30 cellular contexts compared by ENCODE assay signal in the genomic region with DNA sequence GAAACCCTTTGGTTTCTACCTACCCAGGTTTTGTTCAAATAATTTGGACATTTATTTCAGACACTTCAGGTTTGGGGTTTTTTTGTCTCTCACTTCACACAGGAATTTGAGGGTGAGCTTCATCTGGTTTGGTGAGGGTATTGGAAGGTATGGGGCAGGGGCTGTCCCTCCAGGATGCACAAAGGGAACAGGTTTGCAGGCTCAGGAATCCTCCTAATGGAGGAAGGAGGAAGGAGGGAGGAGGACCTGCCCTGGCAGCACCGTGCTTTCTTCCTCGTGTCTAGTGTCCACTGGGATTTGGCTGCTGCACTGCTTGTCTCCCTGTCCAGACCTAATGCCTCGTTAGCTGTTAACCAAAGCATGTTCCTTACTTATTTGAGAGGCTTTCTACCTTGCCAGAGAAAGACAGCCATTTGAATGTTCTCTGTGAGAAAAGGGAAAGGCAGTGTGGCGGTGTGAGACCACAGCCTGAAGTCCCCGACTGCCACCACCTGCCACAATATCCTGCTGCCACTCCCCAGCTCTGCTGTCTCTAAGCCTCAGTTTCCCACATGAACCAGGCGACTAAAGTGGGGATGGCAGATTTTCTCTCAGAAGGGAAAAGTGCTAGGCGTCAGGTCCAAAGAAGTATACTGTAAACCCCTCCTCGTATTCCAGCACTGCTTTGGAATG. TPM values are rescaled to one million over a fixed set of nuclear protein-coding genes. Genes with fewer than 3 reads are reported as not detected.
"Had no signal": no experiment of that assay in that cellular context is flagged by ENCODE, and none has a peak within 500 bp of the region (broad histone marks: within the 10 kb centered on the region; RNA-seq: fewer than 3 reads in every experiment).

No MANE protein-coding gene starts in this region.

- ATAC-seq: esophagus mucosa; pancreas; stimulated activated effector memory CD8-positive, alpha-beta T cell treated with anti-CD3 and anti-CD28 coated beads, Interleukin-12 subunit alpha, Interleukin-12 subunit beta, amount 100 ng/mL, for 72 hours had no signal

- H3K4me3 ChIP-seq: pancreas, prostate gland, sigmoid colon, stomach, thyroid gland, upper lobe of left lung had no signal

- H3K27me3 ChIP-seq: pancreas, sigmoid colon, stomach, thyroid gland, upper lobe of left lung had no signal

- H3K27me3 Mint-ChIP-seq: activated CD4-positive, alpha-beta memory T cell treated with anti-CD3 and anti-CD28 coated beads, Interleukin-2, amount 10 ng/mL, durations not matched to agents 7 days and 5 days; activated naive CD8-positive, alpha-beta T cell treated with anti-CD3 and anti-CD28 coated beads for 36 hours; dendritic cell treated with granulocyte-macrophage colony-stimulating factor and Interleukin-4, amounts not matched to agents 40 ng/mL and 50 ng/mL, for 4 days; naive B cell had no signal

- DNase-seq: activated CD4-positive, alpha-beta memory T cell treated with anti-CD3 and anti-CD28 coated beads, Interleukin-2, amount 10 ng/mL, durations not matched to agents 7 days and 5 days; activated CD4-positive, alpha-beta T cell treated with anti-CD3 and anti-CD28 coated beads for 1 hour; activated CD4-positive, alpha-beta T cell treated with anti-CD3 and anti-CD28 coated beads, Interleukin-2, amount 10 ng/mL, durations not matched to agents 7 days and 5 days; activated effector memory CD4-positive, alpha-beta T cell treated with anti-CD3 and anti-CD28 coated beads, Interleukin-2, amount 50 U/mL, for 16 hours; activated naive CD4-positive, alpha-beta T cell treated with anti-CD3 and anti-CD28 coated beads for 36 hours; activated naive CD8-positive, alpha-beta T cell treated with anti-CD3 and anti-CD28 coated beads for 36 hours; amniotic stem cell; central memory CD4-positive, alpha-beta T cell; endodermal cell; foreskin fibroblast; head of caudate nucleus; hypothalamus; immature natural killer cell; naive B cell; nucleus accumbens; pancreas; retina; sigmoid colon; small intestine; stimulated activated CD4-positive, alpha-beta T cell treated with anti-CD3 and anti-CD28 coated beads, Interleukin-4, amount 100 ng/mL, for 24 hours; stomach; T1000; thyroid gland; upper lobe of left lung had no signal

- H3K36me3 ChIP-seq: pancreas, prostate gland, sigmoid colon, stomach, thyroid gland, upper lobe of left lung had no signal

- H3K36me3 Mint-ChIP-seq: mesothelial cell of epicardium; stimulated activated effector memory CD8-positive, alpha-beta T cell treated with anti-CD3 and anti-CD28 coated beads, Interleukin-12 subunit alpha, Interleukin-12 subunit beta, amount 100 ng/mL, for 72 hours had no signal

- H3K27ac Mint-ChIP-seq: activated CD4-positive, alpha-beta memory T cell treated with anti-CD3 and anti-CD28 coated beads, Interleukin-2, amount 10 ng/mL, durations not matched to agents 7 days and 5 days; activated CD4-positive, alpha-beta T cell treated with anti-CD3 and anti-CD28 coated beads, Interleukin-2, amount 10 ng/mL, durations not matched to agents 7 days and 5 days; activated naive CD4-positive, alpha-beta T cell treated with anti-CD3 and anti-CD28 coated beads for 36 hours; activated naive CD8-positive, alpha-beta T cell treated with anti-CD3 and anti-CD28 coated beads for 36 hours; dendritic cell treated with granulocyte-macrophage colony-stimulating factor and Interleukin-4, amounts not matched to agents 40 ng/mL and 50 ng/mL, for 4 days; endodermal cell; immature natural killer cell; mesothelial cell of epicardium; stimulated activated effector memory CD8-positive, alpha-beta T cell treated with anti-CD3 and anti-CD28 coated beads, Interleukin-12 subunit alpha, Interleukin-12 subunit beta, amount 100 ng/mL, for 72 hours; T-helper 1 cell treated with Interleukin-12 subunit alpha and Interleukin-12 subunit beta and Interleukin-4 antibody, amounts not matched to agents 30 μg/mL and 1 μg/mL, for 36 hours had no signal

- H3K4me1 Mint-ChIP-seq: activated CD4-positive, alpha-beta T cell treated with anti-CD3 and anti-CD28 coated beads, Interleukin-2, amount 10 ng/mL, durations not matched to agents 7 days and 5 days; activated naive CD8-positive, alpha-beta T cell treated with anti-CD3 and anti-CD28 coated beads for 36 hours; mesothelial cell of epicardium; naive B cell; stimulated activated effector memory CD8-positive, alpha-beta T cell treated with anti-CD3 and anti-CD28 coated beads, Interleukin-12 subunit alpha, Interleukin-12 subunit beta, amount 100 ng/mL, for 72 hours had no signal

- H3K4me3 Mint-ChIP-seq: activated CD4-positive, alpha-beta memory T cell treated with anti-CD3 and anti-CD28 coated beads, Interleukin-2, amount 10 ng/mL, durations not matched to agents 7 days and 5 days; activated CD4-positive, alpha-beta T cell treated with anti-CD3 and anti-CD28 coated beads, Interleukin-2, amount 10 ng/mL, durations not matched to agents 7 days and 5 days; activated naive CD4-positive, alpha-beta T cell treated with anti-CD3 and anti-CD28 coated beads for 36 hours; activated naive CD8-positive, alpha-beta T cell treated with anti-CD3 and anti-CD28 coated beads for 36 hours; dendritic cell treated with granulocyte-macrophage colony-stimulating factor and Interleukin-4, amounts not matched to agents 40 ng/mL and 50 ng/mL, for 4 days; endodermal cell; immature natural killer cell; mesothelial cell of epicardium; naive B cell; stimulated activated effector memory CD8-positive, alpha-beta T cell treated with anti-CD3 and anti-CD28 coated beads, Interleukin-12 subunit alpha, Interleukin-12 subunit beta, amount 100 ng/mL, for 72 hours; T-helper 1 cell treated with Interleukin-12 subunit alpha and Interleukin-12 subunit beta and Interleukin-4 antibody, amounts not matched to agents 30 μg/mL and 1 μg/mL, for 36 hours had no signal

- H3K27ac ChIP-seq: pancreas, prostate gland, sigmoid colon, stomach, thyroid gland, upper lobe of left lung had no signal

- H3K4me1 ChIP-seq: pancreas, prostate gland, sigmoid colon, stomach, thyroid gland, upper lobe of left lung had no signal

- H3K9me3 Mint-ChIP-seq: activated CD4-positive, alpha-beta memory T cell treated with anti-CD3 and anti-CD28 coated beads, Interleukin-2, amount 10 ng/mL, durations not matched to agents 7 days and 5 days; activated CD4-positive, alpha-beta T cell treated with anti-CD3 and anti-CD28 coated beads, Interleukin-2, amount 10 ng/mL, durations not matched to agents 7 days and 5 days; activated naive CD4-positive, alpha-beta T cell treated with anti-CD3 and anti-CD28 coated beads for 36 hours; activated naive CD8-positive, alpha-beta T cell treated with anti-CD3 and anti-CD28 coated beads for 36 hours; dendritic cell treated with granulocyte-macrophage colony-stimulating factor and Interleukin-4, amounts not matched to agents 40 ng/mL and 50 ng/mL, for 4 days; endodermal cell; mesothelial cell of epicardium; naive B cell; stimulated activated effector memory CD8-positive, alpha-beta T cell treated with anti-CD3 and anti-CD28 coated beads, Interleukin-12 subunit alpha, Interleukin-12 subunit beta, amount 100 ng/mL, for 72 hours; T-helper 1 cell treated with Interleukin-12 subunit alpha and Interleukin-12 subunit beta and Interleukin-4 antibody, amounts not matched to agents 30 μg/mL and 1 μg/mL, for 36 hours had no signal

- FAIRE-seq: pancreas, small intestine had no signal

RNA-seq across cellular contexts. Expression of a gene that starts 2.2 kb away (rescaled TPM):
- polyA plus RNA-seq: immature natural killer cell had no signal
